ENCODE assay signal across 8 cellular contexts in the genomic region with DNA sequence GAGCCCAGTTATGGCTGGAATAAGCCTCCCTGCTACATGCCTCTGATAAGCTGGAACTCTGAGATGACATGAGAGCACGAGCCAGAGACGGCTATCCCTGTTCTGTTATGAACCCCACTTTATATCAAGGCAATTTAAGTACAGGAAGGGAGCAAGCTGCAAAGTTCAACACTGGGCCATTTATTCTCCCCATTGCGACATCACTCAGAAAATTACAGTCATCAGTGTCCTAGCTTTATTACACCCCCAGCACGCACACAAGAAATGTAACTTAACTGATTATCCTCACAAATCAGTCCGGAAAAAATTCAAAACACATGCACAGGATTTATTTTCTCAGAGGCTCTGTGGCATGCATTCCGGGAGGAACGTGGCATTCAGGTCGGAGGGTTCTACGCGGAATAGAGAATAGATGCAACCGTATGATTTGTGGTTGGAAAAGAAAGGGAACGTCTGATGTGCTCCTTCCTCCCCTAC.
DNase-seq lines count a peak whose midpoint lies in the region; ATAC-seq, FAIRE-seq and TF ChIP-seq lines count a peak whose summit lies in the region.

No MANE protein-coding gene starts in this region.

- H3K4me1 ChIP-seq in Karpas-422 (ENCODE audit: low read length) (peaks cover 30% of the 10 kb centered on the region), K562 (replicated peaks in 1 of 2; ENCODE audit: control insufficient read depth in 2 of 2, insufficient read depth in 2 of 2, low read length in 2 of 2) (peaks cover 13 to 16% of the 10 kb centered on the region in 2 experiments; a peak in 4 of 5 replicates), lung (ENCODE audit: control insufficient read depth in 2 of 2, insufficient read depth in 2 of 2, low read length in 2 of 2) (peaks cover 0 to 6% of the 10 kb centered on the region in 2 donors), aorta (ENCODE audit: control insufficient read depth in 1 of 2, insufficient read depth in 2 of 2, low read length in 2 of 2) (no peaks in the 10 kb centered on the region)

- H3K27ac ChIP-seq in Karpas-422 (ENCODE audit: low read length) = no peak overlapping the region
- no peak overlapping the region for H3K27ac ChIP-seq in K562 (ENCODE audit: extremely low read depth, low read depth, low read length)
- H3K27ac ChIP-seq in lung (ENCODE audit: low read depth in 1 of 2, low read length in 1 of 2) = peak overlapping the region; percentile 72 to 79
- H3K27ac ChIP-seq in aorta (ENCODE audit: low read depth in 1 of 2, low read length in 2 of 2) = peak overlapping the region; percentile 11 to 72

- H2AFZ ChIP-seq in Karpas-422 (ENCODE audit: low read length) = no peak overlapping the region
- H2AFZ ChIP-seq in K562 (ENCODE audit: low read depth, low read length) = peak overlapping the region; percentile 84; the same call in 1 of the 2 replicates

- H3K9ac ChIP-seq in Karpas-422 (ENCODE audit: low read length) (no peak overlapping the region), K562 (ENCODE audit: insufficient read depth in 1 of 2, low read depth in 2 of 2, low read length in 2 of 2) (no peak overlapping the region)

- H3K36me3 ChIP-seq in Karpas-422 (ENCODE audit: insufficient read depth, low read length) (no peaks in the 10 kb centered on the region), K562 (ENCODE audit: control insufficient read depth, insufficient read depth, low read length) (peaks cover 6% of the 10 kb centered on the region; the same call in 2 of the 3 replicates), lung (ENCODE audit: control insufficient read depth in 2 of 2, insufficient read depth in 2 of 2, low read length in 2 of 2) (peaks cover 2 to 3% of the 10 kb centered on the region in 2 donors), aorta (ENCODE audit: control insufficient read depth in 1 of 2, insufficient read depth in 2 of 2, low read length in 1 of 2) (no peaks in the 10 kb centered on the region)

- H4K20me1 ChIP-seq in Karpas-422 (ENCODE audit: insufficient read depth, low read depth, low read length) (no peaks in the 10 kb centered on the region), K562 (replicated peaks; ENCODE audit: control insufficient read depth, insufficient read depth, low read length) (no peaks in the 10 kb centered on the region)

- TF ChIP-seq POLR2A in K562 (conservative IDR thresholded peaks at IDR 0.05) = no peak

- no peak for TF ChIP-seq RAD21 in K562 (CRISPR knock-in tag; conservative IDR thresholded peaks at IDR 0.05 in 1 of 2, IDR thresholded peaks at IDR 0.05 in 1 of 2)

- no peak for FAIRE-seq in K562 (lab: Jason Lieb, UNC)

- ATAC-seq in K562 (no peak), lung (ENCODE audit: insufficient read depth, low FRiP score) (no peak), aorta (ENCODE audit: low FRiP score) (no peak), HG02759 (IDR thresholded peaks at IDR 0.05; ENCODE audit: unreplicated experiment) (no peak)

- no peaks in the 10 kb centered on the region for H3K9me2 ChIP-seq in Karpas-422 (replicated peaks; ENCODE audit: insufficient read depth, low read length)

- H3K79me2 ChIP-seq in Karpas-422 (ENCODE audit: low read length) (no peaks in the 10 kb centered on the region), K562 (ENCODE audit: control insufficient read depth, insufficient read depth, low read length) (peaks cover 5% of the 10 kb centered on the region)

- H3K9me3 ChIP-seq in Karpas-422 (ENCODE audit: low read length) = no peaks in the 10 kb centered on the region
- H3K9me3 ChIP-seq in K562 (replicated peaks; ENCODE audit: control insufficient read depth, insufficient read depth, low read depth, low read length) = no peaks in the 10 kb centered on the region
- no peaks in the 10 kb centered on the region for H3K9me3 ChIP-seq in lung (ENCODE audit: control insufficient read depth in 2 of 2, insufficient read depth in 1 of 2, low read length in 1 of 2)
- H3K9me3 ChIP-seq in aorta (ENCODE audit: control insufficient read depth, low read length) = no peaks in the 10 kb centered on the region

- CTCF ChIA-PET in K562 (lab: Yijun Ruan, JAX; ENCODE audit: low intra/inter-chr PET ratio) = no interaction called here

- H3K9me1 ChIP-seq in K562 (ENCODE audit: control insufficient read depth, insufficient read depth, low read length) = no peaks in the 10 kb centered on the region

- peak; percentile 42 for DNase-seq in AG20443 (ENCODE audit: low spot score)
- DNase-seq in Karpas-422 = no peak
- DNase-seq in K562 (ENCODE audit: extremely low read depth in 1 of 4, low spot score in 3 of 4) = no peak
- no peak for DNase-seq in lung (ENCODE audit: low spot score)
- DNase-seq in aorta = no peak
- DNase-seq in effector CD4-positive, alpha-beta T cell = no peak
- DNase-seq in stimulated activated CD4-positive, alpha-beta T cell treated with anti-CD3 and anti-CD28 coated beads, Interleukin-12 subunit alpha, Interleukin-12 subunit beta, amount 100 ng/mL, for 4 hours = no peak

- no peak for TF ChIP-seq EP300 in K562 (IDR thresholded peaks at IDR 0.05; ENCODE audit: low read length)

- WGBS in K562 (ENCODE audit: insufficient coverage, low coverage, missing lambda C conversion rate) = 74% methylated on average over 12 of the region's 12 CpGs
- WGBS in lung, 2 donors = 24 to 32% methylated on average over 12 of the region's 12 CpGs
- 40 to 43% methylated on average over 12 of the region's 12 CpGs for WGBS in aorta, 2 donors

- H3K4me3 ChIP-seq in Karpas-422 (ENCODE audit: low read length) (peak overlapping the region; percentile 10; the same call in 1 of the 2 replicates), K562 (no peak overlapping the region), lung (no peak overlapping the region), aorta (ENCODE audit: low read length in 2 of 2) (peak overlapping the region in 1 of 2 donors; percentile 8)

- H3K4me2 ChIP-seq in Karpas-422 (ENCODE audit: low read depth, low read length, poor library complexity, severe bottlenecking) (peak overlapping the region; percentile 57), K562 (ENCODE audit: insufficient read depth, low read length) (no peak overlapping the region)

- no peak for TF ChIP-seq CTCF in K562 (IDR thresholded peaks at IDR 0.05 in 2 of 3, conservative IDR thresholded peaks at IDR 0.05 in 1 of 3; ENCODE audit: insufficient read depth in 2 of 3, low read depth in 1 of 3, low read length in 3 of 3)
- no peak for TF ChIP-seq CTCF in lung (IDR thresholded peaks at IDR 0.05; ENCODE audit: control extremely low read depth, extremely low read depth)

- POLR2A ChIA-PET in K562 (lab: Yijun Ruan, JAX) = interaction anchor here (0.5 to 1.1 kb wide), 4 partner anchors 17 to 1274 kb away, joined by 3 to 5 read pairs (median 3); no protein-coding TSS in a partner anchor

- H3K27me3 ChIP-seq in Karpas-422 (ENCODE audit: low read length) = no peaks in the 10 kb centered on the region
- no peaks in the 10 kb centered on the region for H3K27me3 ChIP-seq in K562 (ENCODE audit: control insufficient read depth in 2 of 2, insufficient read depth in 2 of 2, low read length in 2 of 2)
- no peaks in the 10 kb centered on the region for H3K27me3 ChIP-seq in lung (ENCODE audit: control insufficient read depth, insufficient read depth)
- H3K27me3 ChIP-seq in aorta (ENCODE audit: control insufficient read depth in 1 of 2, insufficient read depth in 2 of 2, low read length in 1 of 2) = no peaks in the 10 kb centered on the region

- no TSS peak for BruUV-seq in K562 (replicated peaks; lab: Mats Ljungman, UMichigan)

- intact Hi-C loops in K562 (cut with micrococcal nuclease) = loop anchor here (1.0 to 10.0 kb wide), 7 partner anchors 18 to 1257 kb away; no protein-coding TSS in a partner anchor
- intact Hi-C loops in aorta (cut with DNase I) = loop anchor here (5.0 to 10.0 kb wide), 2 partner anchors 195 to 197 kb away; no protein-coding TSS in a partner anchor

- in situ Hi-C loops in K562 (cut with MboI) = no loop called here

TF ChIP-seq in K562, 482 proteins besides CTCF, POLR2A, EP300 and RAD21:
- TF ChIP-seq CEBPB (tag; IDR thresholded peaks at IDR 0.05) (peak; percentile 79), CEBPG (CRISPR knock-in tag; IDR thresholded peaks at IDR 0.05) (no peak), CEBPG (tag; conservative IDR thresholded peaks at IDR 0.05 in 1 of 2, IDR thresholded peaks at IDR 0.05 in 1 of 2) (peak; percentile 19 to 74; a peak in 2 of 4 replicates), POLR2B (IDR thresholded peaks at IDR 0.05; ENCODE audit: low read depth, partially characterized antibody) (no peak)

Comparison
In these comparisons a context has a peak if more than half of its experiments do, and no peak if none do; other contexts are left out.
1. H3K27ac ChIP-seq: peak in lung (2 of 2) and aorta (2 of 2); none in Karpas-422 (single experiment) and K562 (single experiment).